Comparison of ENCODE assay signal across 1 cellular context in the genomic region with DNA sequence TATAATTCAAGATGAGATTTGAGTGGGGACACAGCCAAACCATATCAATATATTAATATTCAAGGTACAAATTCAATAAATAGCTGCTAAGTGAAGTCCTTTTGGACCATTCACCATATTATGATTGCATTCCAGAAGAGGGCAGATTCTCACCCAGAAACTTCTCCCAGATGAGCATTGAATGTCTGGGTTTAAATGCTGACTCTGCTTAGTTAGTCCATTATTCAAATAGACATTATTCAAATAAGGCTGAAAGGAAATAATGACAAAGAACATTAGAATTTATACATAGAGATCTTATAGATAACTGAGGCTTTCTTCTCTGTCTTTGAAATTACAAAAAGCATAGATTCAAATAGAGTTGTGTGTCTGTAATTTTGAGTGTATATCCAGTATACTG.
A peak's percentile ranks its signal among the peaks of the same experiment; 100 is the strongest.
TF ChIP-seq lines count a peak whose summit lies in the region.

No MANE protein-coding gene starts in this region.

TF ChIP-seq in HepG2, 621 proteins besides CTCF, POLR2A, EP300 and RAD21 (continued from another document):
- no peak for TF ChIP-seq TBL1XR1 (IDR thresholded peaks at IDR 0.05; ENCODE audit: borderline replicate concordance, low read length, partially characterized antibody)
- no peak for TF ChIP-seq SUZ12 (IDR thresholded peaks at IDR 0.05; ENCODE audit: low read depth, low read length)
- TF ChIP-seq CBX5 (CRISPR knock-in tag; IDR thresholded peaks at IDR 0.05; ENCODE audit: borderline replicate concordance) = no peak
- peak; percentile 61 for TF ChIP-seq MAFF (IDR thresholded peaks at IDR 0.05; ENCODE audit: low read depth, low read length)
- TF ChIP-seq MAFK (conservative IDR thresholded peaks at IDR 0.05 in 1 of 2, IDR thresholded peaks at IDR 0.05 in 1 of 2; ENCODE audit: low read length in 2 of 2) = peak; percentile 35 to 69; a peak in 3 of 4 replicates
- TF ChIP-seq EZH2 (conservative IDR thresholded peaks at IDR 0.05; ENCODE audit: low read depth, low read length) = no peak
